1 cellular context compared by ENCODE assay signal in genomic region chr20:38999965-39000910, GRCh38.
TF ChIP-seq lines count a peak whose summit lies in the region.

No MANE protein-coding gene starts in this region.

TF ChIP-seq in HepG2, 621 proteins besides CTCF, POLR2A, EP300 and RAD21 (continued from another document and continues in another):
- no peak for TF ChIP-seq FOXP1 (IDR thresholded peaks at IDR 0.05)
- peak; percentile 83 for TF ChIP-seq FOXP1 (CRISPR knock-in tag; IDR thresholded peaks at IDR 0.05)
- TF ChIP-seq ZNF317 (CRISPR knock-in tag; IDR thresholded peaks at IDR 0.05) = no peak
- peak; percentile 57 for TF ChIP-seq ZNF18 (CRISPR knock-in tag; IDR thresholded peaks at IDR 0.05; ENCODE audit: insufficient replicate concordance)
- no peak for TF ChIP-seq ZFP41 (CRISPR knock-in tag; IDR thresholded peaks at IDR 0.05; ENCODE audit: borderline replicate concordance)
- TF ChIP-seq ARID3A (IDR thresholded peaks at IDR 0.05; ENCODE audit: low read depth, low read length) = peak; percentile 48; the same call in 1 of the 2 replicates
- TF ChIP-seq IRX3 (CRISPR knock-in tag; IDR thresholded peaks at IDR 0.05; ENCODE audit: borderline replicate concordance, low read depth) = no peak
- TF ChIP-seq ZBTB40 (IDR thresholded peaks at IDR 0.05) = no peak
- TF ChIP-seq ZBTB40 (CRISPR knock-in tag; IDR thresholded peaks at IDR 0.05) = no peak; the same call in 1 of the 2 replicates
- no peak for TF ChIP-seq HMGXB3 (CRISPR knock-in tag; IDR thresholded peaks at IDR 0.05; ENCODE audit: borderline replicate concordance)
- TF ChIP-seq U2AF1 (optimal IDR thresholded peaks at IDR 0.05; ENCODE audit: low read depth, low read length) = no peak
- no peak for TF ChIP-seq CEBPZ (IDR thresholded peaks at IDR 0.05; ENCODE audit: low read length)
- no peak for TF ChIP-seq ZNF776 (CRISPR knock-in tag; IDR thresholded peaks at IDR 0.05)
- TF ChIP-seq EZH2 (conservative IDR thresholded peaks at IDR 0.05; ENCODE audit: low read depth, low read length) = no peak
- TF ChIP-seq RARA (CRISPR knock-in tag; IDR thresholded peaks at IDR 0.05) = peak; percentile 90
- TF ChIP-seq FOXK1 (CRISPR knock-in tag; IDR thresholded peaks at IDR 0.05; ENCODE audit: borderline replicate concordance, low read depth) = peak; percentile 40; the same call in 1 of the 2 replicates
- TF ChIP-seq ELK4 (CRISPR knock-in tag; IDR thresholded peaks at IDR 0.05; ENCODE audit: borderline replicate concordance) = no peak
- TF ChIP-seq ZNF101 (CRISPR knock-in tag; IDR thresholded peaks at IDR 0.05; ENCODE audit: borderline replicate concordance, low read depth) = no peak
- TF ChIP-seq ZNF230 (CRISPR knock-in tag; IDR thresholded peaks at IDR 0.05) = no peak
- no peak for TF ChIP-seq EEA1 (CRISPR knock-in tag; IDR thresholded peaks at IDR 0.05; ENCODE audit: borderline replicate concordance)
- peak; percentile 83; the same call in 1 of the 2 replicates for TF ChIP-seq CREM (IDR thresholded peaks at IDR 0.05)
- no peak for TF ChIP-seq CREM (CRISPR knock-in tag; IDR thresholded peaks at IDR 0.05)
- no peak for TF ChIP-seq SUZ12 (IDR thresholded peaks at IDR 0.05; ENCODE audit: low read depth, low read length)
- TF ChIP-seq ZSCAN9 (CRISPR knock-in tag; IDR thresholded peaks at IDR 0.05; ENCODE audit: borderline replicate concordance) = no peak
- no peak for TF ChIP-seq ZFYVE20 (CRISPR knock-in tag; IDR thresholded peaks at IDR 0.05; ENCODE audit: borderline replicate concordance, low read depth)
- no peak for TF ChIP-seq RFX3 (CRISPR knock-in tag; IDR thresholded peaks at IDR 0.05)
- TF ChIP-seq NCOA2 (CRISPR knock-in tag; IDR thresholded peaks at IDR 0.05) = peak; percentile 80
- no peak for TF ChIP-seq FOXM1 (CRISPR knock-in tag; IDR thresholded peaks at IDR 0.05)
- peak; percentile 53; the same call in 1 of the 2 replicates for TF ChIP-seq GATA4 (IDR thresholded peaks at IDR 0.05; ENCODE audit: borderline replicate concordance, low read depth)
- TF ChIP-seq SALL1 (CRISPR knock-in tag; IDR thresholded peaks at IDR 0.05) = no peak; the same call in 1 of the 2 replicates
- TF ChIP-seq MIER2 (CRISPR knock-in tag; IDR thresholded peaks at IDR 0.05) = no peak
- no peak for TF ChIP-seq KMT2B (CRISPR knock-in tag; IDR thresholded peaks at IDR 0.05)
- no peak for TF ChIP-seq PAWR (CRISPR knock-in tag; IDR thresholded peaks at IDR 0.05; ENCODE audit: borderline replicate concordance)
